In genomic region chr5:10564838-10565784, GRCh38 we compare ENCODE assay signal across 7 cellular contexts. TPM values are rescaled to one million over a fixed set of nuclear protein-coding genes. Genes with fewer than 3 reads are reported as not detected.
DNase-seq lines count a peak whose midpoint lies in the region; ATAC-seq, FAIRE-seq and TF ChIP-seq lines count a peak whose summit lies in the region.

No MANE protein-coding gene starts in this region.

- H3K27me3 ChIP-seq in SJCRH30 (no peaks in the 10 kb centered on the region), endothelial cell of umbilical vein (ENCODE audit: control insufficient read depth in 2 of 2, insufficient read depth in 2 of 2, low read length in 2 of 2) (no peaks in the 10 kb centered on the region)

- dilution Hi-C loops in endothelial cell of umbilical vein (cut with MboI; ENCODE audit: extremely low pct_ligation_motif_present, low sequenced_read_pairs): no loop called here

- CTCF ChIA-PET in endothelial cell of umbilical vein (lab: Charles Lee): interaction anchor here (1.2 to 4.7 kb wide), 3 partner anchors 28 to 63 kb away, joined by 3 to 37 read pairs (median 14); no protein-coding TSS in a partner anchor

- FAIRE-seq in endothelial cell of umbilical vein (lab: Jason Lieb, UNC): peak; percentile 75

- peak in 1 of 2 experiments; percentile 26 for DNase-seq in SJCRH30
- no peak for DNase-seq in endothelial cell of umbilical vein (ENCODE audit: low read depth, low spot score)
- DNase-seq in natural killer cell: peak; percentile 22
- no peak for DNase-seq in effector CD8-positive, alpha-beta T cell (lab: John Stamatoyannopoulos, UW)

- peak overlapping the region; percentile 95 for H2AFZ ChIP-seq in endothelial cell of umbilical vein (ENCODE audit: low read depth, low read length)

- no peaks in the 10 kb centered on the region for H3K9me1 ChIP-seq in endothelial cell of umbilical vein (replicated peaks; ENCODE audit: control insufficient read depth, extremely low read depth, insufficient read depth, low read length)

- H3K4me1 ChIP-seq in SJCRH30: peaks cover 14% of the 10 kb centered on the region
- peaks cover 18% of the 10 kb centered on the region for H3K4me1 ChIP-seq in endothelial cell of umbilical vein (ENCODE audit: control insufficient read depth, extremely low read depth, insufficient read depth, low read length)

- POLR2A ChIA-PET in endothelial cell of umbilical vein (lab: Charles Lee): no interaction called here

- TF ChIP-seq CTCF in endothelial cell of umbilical vein (IDR thresholded peaks at IDR 0.05; ENCODE audit: extremely low read depth in 1 of 2, insufficient read depth in 1 of 2, low read depth in 1 of 2, low read length in 2 of 2) (no peak), natural killer cell (IDR thresholded peaks at IDR 0.05) (no peak)

- intact Hi-C loops in endothelial cell of umbilical vein (cut with micrococcal nuclease): loop anchor here (1.0 to 2.0 kb wide), 8 partner anchors 12 to 112 kb away; no protein-coding TSS in a partner anchor
- intact Hi-C loops in natural killer cell (cut with micrococcal nuclease): loop anchor here (5.0 kb wide), 1 partner anchor 57 kb away; no protein-coding TSS in a partner anchor

- BruUV-seq in endothelial cell of umbilical vein (replicated peaks; lab: Mats Ljungman, UMichigan): no TSS peak

- ATAC-seq in GM21723 (IDR thresholded peaks at IDR 0.05; ENCODE audit: unreplicated experiment) (peak; percentile 0), natural killer cell (no peak), GM18505 (IDR thresholded peaks at IDR 0.05; ENCODE audit: unreplicated experiment) (no peak), HG02610 (IDR thresholded peaks at IDR 0.05; ENCODE audit: unreplicated experiment) (no peak)

- H3K36me3 Mint-ChIP-seq in natural killer cell: no peaks in the 10 kb centered on the region

- H3K4me3 Mint-ChIP-seq in natural killer cell: peak overlapping the region; percentile 89

- H4K20me1 ChIP-seq in endothelial cell of umbilical vein (replicated peaks; ENCODE audit: control insufficient read depth, extremely low read depth, insufficient read depth, low read length): no peaks in the 10 kb centered on the region

- H3K4me3 ChIP-seq in SJCRH30 (peak overlapping the region; percentile 72), endothelial cell of umbilical vein (replicated peaks in 1 of 3; ENCODE audit: insufficient read depth in 1 of 3, low read depth in 1 of 3, low read length in 3 of 3) (peak overlapping the region; percentile 42 to 62 (median 51))

- H3K4me1 Mint-ChIP-seq in natural killer cell: peaks cover 15 to 29% of the 10 kb centered on the region in 2 donors

- no peak for TF ChIP-seq POLR2A in endothelial cell of umbilical vein (IDR thresholded peaks at IDR 0.05; ENCODE audit: low read depth, low read length)
- TF ChIP-seq POLR2A in GM18505 (IDR thresholded peaks at IDR 0.05; ENCODE audit: borderline replicate concordance, extremely low read depth, insufficient read depth, insufficient read length): no peak

- H3K9ac ChIP-seq in endothelial cell of umbilical vein (replicated peaks; ENCODE audit: extremely low read depth, insufficient read depth, low read length): peak overlapping the region; percentile 72

- H3K27ac ChIP-seq in SJCRH30: no peak overlapping the region
- peak overlapping the region; percentile 52 for H3K27ac ChIP-seq in endothelial cell of umbilical vein (ENCODE audit: insufficient read depth, low read depth, low read length)

- H3K9me3 ChIP-seq in SJCRH30 (replicated peaks) (no peaks in the 10 kb centered on the region), endothelial cell of umbilical vein (replicated peaks; ENCODE audit: control insufficient read depth, insufficient read depth, low read length) (no peaks in the 10 kb centered on the region)

- H3K27ac Mint-ChIP-seq in natural killer cell: peak overlapping the region; percentile 38 to 82

- H3K36me3 ChIP-seq in SJCRH30: no peaks in the 10 kb centered on the region
- no peaks in the 10 kb centered on the region for H3K36me3 ChIP-seq in endothelial cell of umbilical vein (ENCODE audit: control insufficient read depth in 2 of 2, extremely low read depth in 1 of 2, insufficient read depth in 2 of 2, low read length in 2 of 2)

- H3K79me2 ChIP-seq in endothelial cell of umbilical vein (ENCODE audit: control insufficient read depth, insufficient read depth, low read length): peaks cover 23% of the 10 kb centered on the region

- H3K27me3 Mint-ChIP-seq in natural killer cell (ENCODE audit: low read depth in 2 of 2): peaks cover 0 to 2% of the 10 kb centered on the region in 2 donors

- peak overlapping the region; percentile 82 for H3K4me2 ChIP-seq in endothelial cell of umbilical vein (ENCODE audit: insufficient read depth, low read length)

- no peaks in the 10 kb centered on the region for H3K9me3 Mint-ChIP-seq in natural killer cell

TF ChIP-seq in endothelial cell of umbilical vein, 7 proteins besides CTCF, POLR2A, EP300 and RAD21:
- TF ChIP-seq MAX (IDR thresholded peaks at IDR 0.05; ENCODE audit: insufficient read depth, insufficient read length) (no peak), POLR2AphosphoS5 (IDR thresholded peaks at IDR 0.05; ENCODE audit: insufficient read depth, low read depth, low read length) (no peak), JUN (IDR thresholded peaks at IDR 0.05; ENCODE audit: borderline replicate concordance, insufficient read depth, insufficient read length, low read depth) (no peak), MYC (IDR thresholded peaks at IDR 0.05; ENCODE audit: low read depth, low read length) (no peak), FOS (IDR thresholded peaks at IDR 0.05; ENCODE audit: borderline replicate concordance, insufficient read depth, low read length) (no peak), GATA2 (IDR thresholded peaks at IDR 0.05; ENCODE audit: insufficient read depth, insufficient read length, low read depth, low read length) (no peak), EZH2 (IDR thresholded peaks at IDR 0.05; ENCODE audit: borderline replicate concordance, low read depth, low read length, severe bottlenecking) (no peak)

RNA-seq across cellular contexts. Expression of gene ANKRD33B, which starts 1.2 kb away (rescaled TPM):
- 3.5 and 4.0 TPM in 2 replicates for total RNA-seq in SJCRH30 (2014; rRNA removed; shearing (Covaris generic))
- 4.4 and 5.4 TPM in 2 replicates for total RNA-seq in endothelial cell of umbilical vein
- 2.0 and 2.4 TPM in 2 replicates for polyA plus RNA-seq in endothelial cell of umbilical vein
- polyA plus RNA-seq in endothelial cell of umbilical vein (2011; cell fraction: cytosol; rRNA removed): 1.8 and 2.0 TPM in 2 replicates
- polyA plus RNA-seq in endothelial cell of umbilical vein (2011; cell fraction: nucleus; rRNA removed): 5.4 and 6.0 TPM in 2 replicates
- polyA plus RNA-seq in endothelial cell of umbilical vein (2012): 3.8 and 4.0 TPM in 2 replicates
- polyA minus RNA-seq in endothelial cell of umbilical vein: 7.7 and 8.4 TPM in 2 replicates
- polyA minus RNA-seq in endothelial cell of umbilical vein (2011; cell fraction: cytosol; rRNA and poly(A)+ RNA removed): 8.7 TPM
- polyA minus RNA-seq in endothelial cell of umbilical vein (2011; cell fraction: nucleus; rRNA and poly(A)+ RNA removed): 6.5 and 8.6 TPM in 2 replicates
- 1 to 10 TPM; 2.4 to 4.3 (median 3.9) TPM for total RNA-seq in natural killer cell
